8 cellular contexts compared by ENCODE assay signal in the genomic region with DNA sequence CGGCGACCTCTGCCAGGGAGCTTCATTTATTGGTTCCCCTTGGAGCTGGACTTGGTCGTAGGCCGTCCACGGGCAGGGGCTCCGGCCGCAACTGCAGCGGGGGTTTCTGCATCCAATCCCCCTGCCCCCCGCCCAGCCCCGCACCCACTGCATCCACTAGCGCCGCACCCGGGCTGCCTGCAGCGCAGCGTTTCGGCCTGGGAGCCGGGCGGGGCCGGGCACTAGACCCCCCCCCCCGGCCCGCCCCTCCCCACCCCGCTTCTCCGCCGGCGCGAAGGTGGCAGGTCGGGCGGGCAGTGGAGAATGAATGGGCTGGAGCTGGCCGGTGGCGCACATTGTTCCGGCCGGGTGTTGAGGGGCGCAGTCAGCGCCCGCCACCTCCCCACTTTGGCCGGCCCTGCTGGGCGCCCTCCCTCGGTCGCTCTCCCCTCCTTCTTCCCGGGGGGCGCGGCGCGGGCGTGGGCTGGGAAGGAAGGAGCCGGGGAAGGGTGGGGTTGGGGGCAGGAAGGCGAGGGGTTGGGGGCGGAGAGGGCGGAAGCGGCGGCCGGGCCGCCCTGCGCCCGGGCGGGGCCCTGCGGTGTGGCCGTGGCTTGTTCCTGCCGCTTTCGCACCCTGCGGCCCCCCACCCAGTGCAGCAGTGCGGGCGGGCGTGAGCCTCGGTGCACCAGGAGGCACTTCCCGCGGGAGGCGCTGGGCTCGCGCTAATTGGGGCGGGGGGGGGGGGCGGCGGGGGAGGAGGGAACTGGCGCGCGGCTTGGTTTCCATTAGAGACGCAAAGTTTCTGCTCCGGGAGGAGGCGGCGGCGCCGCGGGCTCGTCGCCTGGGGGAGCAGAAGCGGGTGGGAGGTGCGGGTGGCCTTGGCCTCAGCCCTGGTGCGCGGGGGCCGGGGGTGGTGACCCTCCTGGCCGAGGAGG. TPM values are rescaled to one million over a fixed set of nuclear protein-coding genes. Genes with fewer than 3 reads are reported as not detected.
DNase-seq lines count a peak whose midpoint lies in the region; ATAC-seq lines count a peak whose summit lies in the region.

No MANE protein-coding gene starts in this region.

- H3K27ac ChIP-seq in esophagus (ENCODE audit: low read depth in 2 of 2, low read length in 1 of 2) (peak overlapping the region; percentile 95 to 97), muscle layer of duodenum (ENCODE audit: low read length) (peak overlapping the region; percentile 92)

- no peaks in the 10 kb centered on the region for H3K9me3 ChIP-seq in esophagus (ENCODE audit: control insufficient read depth in 2 of 2, insufficient read depth in 1 of 2, low read depth in 1 of 2, low read length in 1 of 2)
- no peaks in the 10 kb centered on the region for H3K9me3 ChIP-seq in muscle layer of duodenum (ENCODE audit: control insufficient read depth in 1 of 2, low read length in 2 of 2)

- peak overlapping the region; percentile 92 for H3K4me3 Mint-ChIP-seq in stimulated activated memory B cell treated with anti-CD40 and anti-IgM and Interleukin-4, amounts not matched to agents 10 μg/mL and 1 μg/mL and 100 μg/mL, for 72 hours

- H3K27me3 Mint-ChIP-seq in stimulated activated memory B cell treated with anti-CD40 and anti-IgM and Interleukin-4, amounts not matched to agents 10 μg/mL and 1 μg/mL and 100 μg/mL, for 72 hours: no peaks in the 10 kb centered on the region

- peaks cover 18% of the 10 kb centered on the region for H3K36me3 Mint-ChIP-seq in stimulated activated memory B cell treated with anti-CD40 and anti-IgM and Interleukin-4, amounts not matched to agents 10 μg/mL and 1 μg/mL and 100 μg/mL, for 72 hours

- H3K27me3 ChIP-seq in esophagus (ENCODE audit: control insufficient read depth in 1 of 2, insufficient read depth in 2 of 2, low read length in 2 of 2) (no peaks in the 10 kb centered on the region), muscle layer of duodenum (ENCODE audit: low read depth, low read length) (no peaks in the 10 kb centered on the region)

- peaks cover 43% of the 10 kb centered on the region for H3K4me1 Mint-ChIP-seq in stimulated activated memory B cell treated with anti-CD40 and anti-IgM and Interleukin-4, amounts not matched to agents 10 μg/mL and 1 μg/mL and 100 μg/mL, for 72 hours

- WGBS in esophagus, 2 donors: 0 to 1% methylated on average over 36 to 90 of the region's 91 CpGs

- H3K4me1 ChIP-seq in esophagus (ENCODE audit: control insufficient read depth in 2 of 2, insufficient read depth in 2 of 2, low read length in 1 of 2) (peaks cover 0 to 2% of the 10 kb centered on the region in 2 donors), muscle layer of duodenum (ENCODE audit: control insufficient read depth in 1 of 2, insufficient read depth in 2 of 2, low read length in 2 of 2) (peaks cover 3 to 35% of the 10 kb centered on the region in 2 donors)

- H3K4me3 ChIP-seq in esophagus (ENCODE audit: low read depth in 1 of 2, low read length in 2 of 2) (peak overlapping the region; percentile 91 to 99), muscle layer of duodenum (ENCODE audit: low read depth in 1 of 2, low read length in 2 of 2) (peak overlapping the region; percentile 89 to 94)

- H3K27ac Mint-ChIP-seq in stimulated activated memory B cell treated with anti-CD40 and anti-IgM and Interleukin-4, amounts not matched to agents 10 μg/mL and 1 μg/mL and 100 μg/mL, for 72 hours: peak overlapping the region; percentile 90

- H3K36me3 ChIP-seq in esophagus (ENCODE audit: control insufficient read depth in 2 of 2, insufficient read depth in 2 of 2, low read length in 1 of 2): peaks cover 6 to 13% of the 10 kb centered on the region in 2 donors
- H3K36me3 ChIP-seq in muscle layer of duodenum (ENCODE audit: control insufficient read depth in 1 of 2, insufficient read depth in 2 of 2, low read length in 2 of 2): peaks cover 13 to 25% of the 10 kb centered on the region in 2 donors

- H3K9me3 Mint-ChIP-seq in stimulated activated memory B cell treated with anti-CD40 and anti-IgM and Interleukin-4, amounts not matched to agents 10 μg/mL and 1 μg/mL and 100 μg/mL, for 72 hours: no peaks in the 10 kb centered on the region

- ATAC-seq in HG02973 (IDR thresholded peaks at IDR 0.05; ENCODE audit: unreplicated experiment): peak; percentile 33
- ATAC-seq in stimulated activated memory B cell treated with anti-CD40 and anti-IgM and Interleukin-4, amounts not matched to agents 10 μg/mL and 1 μg/mL and 100 μg/mL, for 72 hours: peak; percentile 61

- DNase-seq in NK-92 treated with Interleukin-12 subunit alpha and Interleukin-12 subunit beta, amount 100 ng/mL, for 24 hours (lab: John Stamatoyannopoulos, UW): peak; percentile 80
- DNase-seq in NK-92 (lab: John Stamatoyannopoulos, UW; ENCODE audit: unreplicated experiment): no peak
- peak; percentile 43 to 77 for DNase-seq in NOMO-1 (lab: John Stamatoyannopoulos, UW; ENCODE audit: unreplicated experiment in 2 of 2)
- peak; percentile 56 for DNase-seq in activated T-cell treated with anti-CD3 and anti-CD28 coated beads for 48 hours (ENCODE audit: low read depth)

RNA-seq across cellular contexts. Expression of a gene that starts 0.8 kb away (rescaled TPM):
- 100 to 1,000 TPM; 487 to 518 TPM for polyA plus RNA-seq in esophagus
